Comparison of ENCODE assay signal across 1 cellular context in the genomic region with DNA sequence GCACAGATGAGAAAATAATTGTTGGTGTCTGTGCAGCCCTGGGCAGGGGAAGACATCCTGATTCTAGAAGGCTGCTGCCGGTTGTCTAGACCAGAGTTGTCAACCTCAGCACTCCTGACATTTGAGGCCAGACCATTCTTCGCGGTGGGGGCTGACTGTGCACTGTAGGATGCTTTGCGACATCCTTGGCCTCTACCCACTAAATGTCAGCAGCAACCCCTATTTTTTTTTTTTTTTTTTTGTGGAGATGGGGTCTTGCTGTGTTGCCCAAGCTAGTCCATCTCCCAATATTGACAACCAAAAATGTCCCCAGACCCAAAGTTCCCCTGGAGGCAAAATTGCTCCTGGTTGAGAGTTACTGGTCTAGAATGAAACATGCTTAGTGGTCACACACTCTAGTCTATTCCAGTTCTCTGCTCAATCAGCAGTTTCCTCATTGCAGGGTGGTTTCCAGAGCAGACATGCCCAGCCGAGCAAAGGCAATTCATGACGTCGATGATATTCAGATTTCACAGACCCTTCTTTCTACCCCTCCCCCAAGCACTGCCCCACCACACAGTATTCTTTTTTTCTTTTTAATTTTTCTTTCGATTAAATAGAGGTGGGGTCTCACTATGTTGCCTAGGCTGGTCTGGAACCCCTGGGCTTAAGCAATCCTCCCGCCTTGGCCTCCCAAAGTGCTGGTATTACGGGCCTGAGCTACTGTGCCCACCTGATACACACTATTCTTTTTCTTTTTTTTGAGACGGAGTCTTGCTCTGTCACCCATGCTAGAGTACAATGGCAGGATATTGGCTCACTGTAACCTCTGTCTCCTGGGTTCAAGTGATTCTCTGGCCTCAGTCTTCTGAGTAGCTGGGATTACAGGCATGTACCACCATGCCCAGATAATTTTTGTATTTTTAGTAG.
TF ChIP-seq lines count a peak whose summit lies in the region.

No MANE protein-coding gene starts in this region.

TF ChIP-seq in GM12878, 131 proteins besides CTCF, POLR2A, EP300 and RAD21 (continues in another document):
- TF ChIP-seq NR2C2 (IDR thresholded peaks at IDR 0.05; ENCODE audit: borderline replicate concordance, control insufficient read depth, insufficient read length, low read depth) = no peak
- TF ChIP-seq, protein P1, sequence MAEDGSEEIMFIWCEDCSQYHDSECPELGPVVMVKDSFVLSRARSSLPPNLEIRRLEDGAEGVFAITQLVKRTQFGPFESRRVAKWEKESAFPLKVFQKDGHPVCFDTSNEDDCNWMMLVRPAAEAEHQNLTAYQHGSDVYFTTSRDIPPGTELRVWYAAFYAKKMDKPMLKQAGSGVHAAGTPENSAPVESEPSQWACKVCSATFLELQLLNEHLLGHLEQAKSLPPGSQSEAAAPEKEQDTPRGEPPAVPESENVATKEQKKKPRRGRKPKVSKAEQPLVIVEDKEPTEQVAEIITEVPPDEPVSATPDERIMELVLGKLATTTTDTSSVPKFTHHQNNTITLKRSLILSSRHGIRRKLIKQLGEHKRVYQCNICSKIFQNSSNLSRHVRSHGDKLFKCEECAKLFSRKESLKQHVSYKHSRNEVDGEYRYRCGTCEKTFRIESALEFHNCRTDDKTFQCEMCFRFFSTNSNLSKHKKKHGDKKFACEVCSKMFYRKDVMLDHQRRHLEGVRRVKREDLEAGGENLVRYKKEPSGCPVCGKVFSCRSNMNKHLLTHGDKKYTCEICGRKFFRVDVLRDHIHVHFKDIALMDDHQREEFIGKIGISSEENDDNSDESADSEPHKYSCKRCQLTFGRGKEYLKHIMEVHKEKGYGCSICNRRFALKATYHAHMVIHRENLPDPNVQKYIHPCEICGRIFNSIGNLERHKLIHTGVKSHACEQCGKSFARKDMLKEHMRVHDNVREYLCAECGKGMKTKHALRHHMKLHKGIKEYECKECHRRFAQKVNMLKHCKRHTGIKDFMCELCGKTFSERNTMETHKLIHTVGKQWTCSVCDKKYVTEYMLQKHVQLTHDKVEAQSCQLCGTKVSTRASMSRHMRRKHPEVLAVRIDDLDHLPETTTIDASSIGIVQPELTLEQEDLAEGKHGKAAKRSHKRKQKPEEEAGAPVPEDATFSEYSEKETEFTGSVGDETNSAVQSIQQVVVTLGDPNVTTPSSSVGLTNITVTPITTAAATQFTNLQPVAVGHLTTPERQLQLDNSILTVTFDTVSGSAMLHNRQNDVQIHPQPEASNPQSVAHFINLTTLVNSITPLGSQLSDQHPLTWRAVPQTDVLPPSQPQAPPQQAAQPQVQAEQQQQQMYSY (CRISPR knock-in tag; IDR thresholded peaks at IDR 0.05) = no peak
- peak; percentile 95 for TF ChIP-seq RUNX3 (IDR thresholded peaks at IDR 0.05; ENCODE audit: low read length)
- TF ChIP-seq HDAC6 (IDR thresholded peaks at IDR 0.05; ENCODE audit: unreplicated experiment) = no peak
- 0 out of 2 replicates have a peak, but pooled peaks have one; percentile 34 for TF ChIP-seq MXI1 (IDR thresholded peaks at IDR 0.05; ENCODE audit: low read depth, low read length)
- TF ChIP-seq, protein P2, sequence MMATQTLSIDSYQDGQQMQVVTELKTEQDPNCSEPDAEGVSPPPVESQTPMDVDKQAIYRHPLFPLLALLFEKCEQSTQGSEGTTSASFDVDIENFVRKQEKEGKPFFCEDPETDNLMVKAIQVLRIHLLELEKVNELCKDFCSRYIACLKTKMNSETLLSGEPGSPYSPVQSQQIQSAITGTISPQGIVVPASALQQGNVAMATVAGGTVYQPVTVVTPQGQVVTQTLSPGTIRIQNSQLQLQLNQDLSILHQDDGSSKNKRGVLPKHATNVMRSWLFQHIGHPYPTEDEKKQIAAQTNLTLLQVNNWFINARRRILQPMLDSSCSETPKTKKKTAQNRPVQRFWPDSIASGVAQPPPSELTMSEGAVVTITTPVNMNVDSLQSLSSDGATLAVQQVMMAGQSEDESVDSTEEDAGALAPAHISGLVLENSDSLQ (IDR thresholded peaks at IDR 0.05) = no peak; the same call in 1 of the 2 replicates
- 0 out of 2 replicates have a peak, but pooled peaks have one; percentile 13 for TF ChIP-seq YBX1 (IDR thresholded peaks at IDR 0.05)
- no peak for TF ChIP-seq ZNF274 (IDR thresholded peaks at IDR 0.05; ENCODE audit: insufficient read depth, insufficient read length)
- peak; percentile 97 for TF ChIP-seq FOXK2 (IDR thresholded peaks at IDR 0.05)
- TF ChIP-seq POLR2AphosphoS2 (IDR thresholded peaks at IDR 0.05; ENCODE audit: low read depth, low read length) = peak; percentile 77
- no peak for TF ChIP-seq SUPT20H (IDR thresholded peaks at IDR 0.05; ENCODE audit: borderline replicate concordance, control insufficient read depth, low read depth, low read length)
- TF ChIP-seq ASH2L (IDR thresholded peaks at IDR 0.05; ENCODE audit: borderline replicate concordance, low read depth) = no peak
- peak; percentile 100 for TF ChIP-seq ATF7 (IDR thresholded peaks at IDR 0.05; ENCODE audit: low read depth)
- TF ChIP-seq, protein P3, sequence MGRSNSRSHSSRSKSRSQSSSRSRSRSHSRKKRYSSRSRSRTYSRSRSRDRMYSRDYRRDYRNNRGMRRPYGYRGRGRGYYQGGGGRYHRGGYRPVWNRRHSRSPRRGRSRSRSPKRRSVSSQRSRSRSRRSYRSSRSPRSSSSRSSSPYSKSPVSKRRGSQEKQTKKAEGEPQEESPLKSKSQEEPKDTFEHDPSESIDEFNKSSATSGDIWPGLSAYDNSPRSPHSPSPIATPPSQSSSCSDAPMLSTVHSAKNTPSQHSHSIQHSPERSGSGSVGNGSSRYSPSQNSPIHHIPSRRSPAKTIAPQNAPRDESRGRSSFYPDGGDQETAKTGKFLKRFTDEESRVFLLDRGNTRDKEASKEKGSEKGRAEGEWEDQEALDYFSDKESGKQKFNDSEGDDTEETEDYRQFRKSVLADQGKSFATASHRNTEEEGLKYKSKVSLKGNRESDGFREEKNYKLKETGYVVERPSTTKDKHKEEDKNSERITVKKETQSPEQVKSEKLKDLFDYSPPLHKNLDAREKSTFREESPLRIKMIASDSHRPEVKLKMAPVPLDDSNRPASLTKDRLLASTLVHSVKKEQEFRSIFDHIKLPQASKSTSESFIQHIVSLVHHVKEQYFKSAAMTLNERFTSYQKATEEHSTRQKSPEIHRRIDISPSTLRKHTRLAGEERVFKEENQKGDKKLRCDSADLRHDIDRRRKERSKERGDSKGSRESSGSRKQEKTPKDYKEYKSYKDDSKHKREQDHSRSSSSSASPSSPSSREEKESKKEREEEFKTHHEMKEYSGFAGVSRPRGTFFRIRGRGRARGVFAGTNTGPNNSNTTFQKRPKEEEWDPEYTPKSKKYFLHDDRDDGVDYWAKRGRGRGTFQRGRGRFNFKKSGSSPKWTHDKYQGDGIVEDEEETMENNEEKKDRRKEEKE (IDR thresholded peaks at IDR 0.05) = peak; percentile 90
- no peak for TF ChIP-seq PAX8 (IDR thresholded peaks at IDR 0.05)
- TF ChIP-seq TARDBP (IDR thresholded peaks at IDR 0.05; ENCODE audit: borderline replicate concordance) = no peak
- TF ChIP-seq, protein P4, sequence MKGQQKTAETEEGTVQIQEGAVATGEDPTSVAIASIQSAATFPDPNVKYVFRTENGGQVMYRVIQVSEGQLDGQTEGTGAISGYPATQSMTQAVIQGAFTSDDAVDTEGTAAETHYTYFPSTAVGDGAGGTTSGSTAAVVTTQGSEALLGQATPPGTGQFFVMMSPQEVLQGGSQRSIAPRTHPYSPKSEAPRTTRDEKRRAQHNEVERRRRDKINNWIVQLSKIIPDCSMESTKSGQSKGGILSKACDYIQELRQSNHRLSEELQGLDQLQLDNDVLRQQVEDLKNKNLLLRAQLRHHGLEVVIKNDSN (IDR thresholded peaks at IDR 0.05; ENCODE audit: borderline replicate concordance, extremely low read length, insufficient read depth, low read depth, low read length) = no peak
- TF ChIP-seq CREB1 (IDR thresholded peaks at IDR 0.05; ENCODE audit: low read depth) = peak; percentile 89
- TF ChIP-seq, protein P5, sequence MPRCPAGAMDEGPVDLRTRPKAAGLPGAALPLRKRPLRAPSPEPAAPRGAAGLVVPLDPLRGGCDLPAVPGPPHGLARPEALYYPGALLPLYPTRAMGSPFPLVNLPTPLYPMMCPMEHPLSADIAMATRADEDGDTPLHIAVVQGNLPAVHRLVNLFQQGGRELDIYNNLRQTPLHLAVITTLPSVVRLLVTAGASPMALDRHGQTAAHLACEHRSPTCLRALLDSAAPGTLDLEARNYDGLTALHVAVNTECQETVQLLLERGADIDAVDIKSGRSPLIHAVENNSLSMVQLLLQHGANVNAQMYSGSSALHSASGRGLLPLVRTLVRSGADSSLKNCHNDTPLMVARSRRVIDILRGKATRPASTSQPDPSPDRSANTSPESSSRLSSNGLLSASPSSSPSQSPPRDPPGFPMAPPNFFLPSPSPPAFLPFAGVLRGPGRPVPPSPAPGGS (IDR thresholded peaks at IDR 0.05; ENCODE audit: borderline replicate concordance, insufficient read depth, low read depth, low read length, poor library complexity, severe bottlenecking) = no peak
- peak; percentile 95 for TF ChIP-seq SREBF1 (IDR thresholded peaks at IDR 0.05; ENCODE audit: low read length)
- TF ChIP-seq KLF5 (IDR thresholded peaks at IDR 0.05; ENCODE audit: partially characterized antibody) = peak; percentile 99
- no peak for TF ChIP-seq SMAD5 (IDR thresholded peaks at IDR 0.05; ENCODE audit: low read depth)
- no peak for TF ChIP-seq RBBP5 (conservative IDR thresholded peaks at IDR 0.05)
- TF ChIP-seq SMAD1 (IDR thresholded peaks at IDR 0.05; ENCODE audit: low read depth, partially characterized antibody) = peak; percentile 15
- TF ChIP-seq, protein P6, sequence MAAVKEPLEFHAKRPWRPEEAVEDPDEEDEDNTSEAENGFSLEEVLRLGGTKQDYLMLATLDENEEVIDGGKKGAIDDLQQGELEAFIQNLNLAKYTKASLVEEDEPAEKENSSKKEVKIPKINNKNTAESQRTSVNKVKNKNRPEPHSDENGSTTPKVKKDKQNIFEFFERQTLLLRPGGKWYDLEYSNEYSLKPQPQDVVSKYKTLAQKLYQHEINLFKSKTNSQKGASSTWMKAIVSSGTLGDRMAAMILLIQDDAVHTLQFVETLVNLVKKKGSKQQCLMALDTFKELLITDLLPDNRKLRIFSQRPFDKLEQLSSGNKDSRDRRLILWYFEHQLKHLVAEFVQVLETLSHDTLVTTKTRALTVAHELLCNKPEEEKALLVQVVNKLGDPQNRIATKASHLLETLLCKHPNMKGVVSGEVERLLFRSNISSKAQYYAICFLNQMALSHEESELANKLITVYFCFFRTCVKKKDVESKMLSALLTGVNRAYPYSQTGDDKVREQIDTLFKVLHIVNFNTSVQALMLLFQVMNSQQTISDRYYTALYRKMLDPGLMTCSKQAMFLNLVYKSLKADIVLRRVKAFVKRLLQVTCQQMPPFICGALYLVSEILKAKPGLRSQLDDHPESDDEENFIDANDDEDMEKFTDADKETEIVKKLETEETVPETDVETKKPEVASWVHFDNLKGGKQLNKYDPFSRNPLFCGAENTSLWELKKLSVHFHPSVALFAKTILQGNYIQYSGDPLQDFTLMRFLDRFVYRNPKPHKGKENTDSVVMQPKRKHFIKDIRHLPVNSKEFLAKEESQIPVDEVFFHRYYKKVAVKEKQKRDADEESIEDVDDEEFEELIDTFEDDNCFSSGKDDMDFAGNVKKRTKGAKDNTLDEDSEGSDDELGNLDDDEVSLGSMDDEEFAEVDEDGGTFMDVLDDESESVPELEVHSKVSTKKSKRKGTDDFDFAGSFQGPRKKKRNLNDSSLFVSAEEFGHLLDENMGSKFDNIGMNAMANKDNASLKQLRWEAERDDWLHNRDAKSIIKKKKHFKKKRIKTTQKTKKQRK (IDR thresholded peaks at IDR 0.05; ENCODE audit: low read depth, low read length) = no peak
- TF ChIP-seq SPI1 (IDR thresholded peaks at IDR 0.05; ENCODE audit: borderline replicate concordance, insufficient read depth, low read depth, low read length) = no peak; the same call in 1 of the 2 replicates
- no peak for TF ChIP-seq FOS (IDR thresholded peaks at IDR 0.05; ENCODE audit: borderline replicate concordance, extremely low read depth, insufficient read length)
- no peak for TF ChIP-seq NR2C1 (IDR thresholded peaks at IDR 0.05)
- TF ChIP-seq, protein P7, sequence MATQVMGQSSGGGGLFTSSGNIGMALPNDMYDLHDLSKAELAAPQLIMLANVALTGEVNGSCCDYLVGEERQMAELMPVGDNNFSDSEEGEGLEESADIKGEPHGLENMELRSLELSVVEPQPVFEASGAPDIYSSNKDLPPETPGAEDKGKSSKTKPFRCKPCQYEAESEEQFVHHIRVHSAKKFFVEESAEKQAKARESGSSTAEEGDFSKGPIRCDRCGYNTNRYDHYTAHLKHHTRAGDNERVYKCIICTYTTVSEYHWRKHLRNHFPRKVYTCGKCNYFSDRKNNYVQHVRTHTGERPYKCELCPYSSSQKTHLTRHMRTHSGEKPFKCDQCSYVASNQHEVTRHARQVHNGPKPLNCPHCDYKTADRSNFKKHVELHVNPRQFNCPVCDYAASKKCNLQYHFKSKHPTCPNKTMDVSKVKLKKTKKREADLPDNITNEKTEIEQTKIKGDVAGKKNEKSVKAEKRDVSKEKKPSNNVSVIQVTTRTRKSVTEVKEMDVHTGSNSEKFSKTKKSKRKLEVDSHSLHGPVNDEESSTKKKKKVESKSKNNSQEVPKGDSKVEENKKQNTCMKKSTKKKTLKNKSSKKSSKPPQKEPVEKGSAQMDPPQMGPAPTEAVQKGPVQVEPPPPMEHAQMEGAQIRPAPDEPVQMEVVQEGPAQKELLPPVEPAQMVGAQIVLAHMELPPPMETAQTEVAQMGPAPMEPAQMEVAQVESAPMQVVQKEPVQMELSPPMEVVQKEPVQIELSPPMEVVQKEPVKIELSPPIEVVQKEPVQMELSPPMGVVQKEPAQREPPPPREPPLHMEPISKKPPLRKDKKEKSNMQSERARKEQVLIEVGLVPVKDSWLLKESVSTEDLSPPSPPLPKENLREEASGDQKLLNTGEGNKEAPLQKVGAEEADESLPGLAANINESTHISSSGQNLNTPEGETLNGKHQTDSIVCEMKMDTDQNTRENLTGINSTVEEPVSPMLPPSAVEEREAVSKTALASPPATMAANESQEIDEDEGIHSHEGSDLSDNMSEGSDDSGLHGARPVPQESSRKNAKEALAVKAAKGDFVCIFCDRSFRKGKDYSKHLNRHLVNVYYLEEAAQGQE (IDR thresholded peaks at IDR 0.05; ENCODE audit: low read depth, low read length) = no peak
